8 cellular contexts compared by ENCODE assay signal in genomic region chr3:151085227-151085888, GRCh38. TPM values are rescaled to one million over a fixed set of nuclear protein-coding genes. Genes with fewer than 3 reads are reported as not detected.
A peak's percentile ranks its signal among the peaks of the same experiment; 100 is the strongest.
DNase-seq lines count a peak whose midpoint lies in the region; FAIRE-seq and TF ChIP-seq lines count a peak whose summit lies in the region.

Gene MED12L, plus strand, starts transcription at chr3:151085664. Its CDS starts 1,263 bp downstream, at chr3:151086927.

- no peaks in the 10 kb centered on the region for H3K9me2 ChIP-seq in SU-DHL-6 (replicated peaks; ENCODE audit: insufficient read depth, low read length)

- peaks cover 19% of the 10 kb centered on the region; the same call in 1 of the 2 replicates for H3K79me2 ChIP-seq in SU-DHL-6 (ENCODE audit: insufficient read depth, low read length)

- peak within 1 kb of the TSS; percentile 56 for H3K27ac ChIP-seq in SU-DHL-6 (ENCODE audit: low read depth, low read length)
- H3K27ac ChIP-seq in iPS DF 6.9 (ENCODE audit: low read length), result no peak within 1 kb of the TSS

- peak within 1 kb of the TSS; percentile 50 for H3K4me2 ChIP-seq in SU-DHL-6 (ENCODE audit: low read depth, low read length, poor library complexity, severe bottlenecking)

- peak within 1 kb of the TSS; percentile 97 for H2AFZ ChIP-seq in SU-DHL-6 (ENCODE audit: low read depth, low read length, severe bottlenecking)

- TF ChIP-seq POLR2A in H54 (IDR thresholded peaks at IDR 0.05; ENCODE audit: low read depth, low read length), result no peak

- H3K36me3 Mint-ChIP-seq in brain, result no peaks in the 10 kb centered on the region

- no CpG with 5 or more reads among the region's 84 CpGs for WGBS in iPS DF 6.9 (ENCODE audit: insufficient coverage, insufficient read length)

- H3K36me3 ChIP-seq in SU-DHL-6 (ENCODE audit: low read length) (peaks cover 4% of the 10 kb centered on the region; the same call in 1 of the 2 replicates), iPS DF 6.9 (ENCODE audit: control insufficient read depth, insufficient read depth, low read length) (no peaks in the 10 kb centered on the region)

- no peaks in the 10 kb centered on the region for H3K9me3 ChIP-seq in SU-DHL-6 (ENCODE audit: insufficient read depth, low read length)
- H3K9me3 ChIP-seq in iPS DF 6.9 (ENCODE audit: control insufficient read depth, insufficient read depth, low read length), result no peaks in the 10 kb centered on the region

- no peaks in the 10 kb centered on the region for H3F3A ChIP-seq in SU-DHL-6 (ENCODE audit: insufficient read depth)

- H3K27ac Mint-ChIP-seq in brain, result peak within 1 kb of the TSS; percentile 85 to 99 (median 96)

- no peaks in the 10 kb centered on the region for H4K20me1 ChIP-seq in SU-DHL-6 (ENCODE audit: low read depth, low read length)

- peak within 1 kb of the TSS; percentile 90 for H3K9ac ChIP-seq in SU-DHL-6 (ENCODE audit: low read length)

- H3K4me3 ChIP-seq in SU-DHL-6 (ENCODE audit: insufficient read depth, low read length, poor library complexity, severe bottlenecking), result peak within 1 kb of the TSS; percentile 72
- H3K4me3 ChIP-seq in iPS DF 6.9 (ENCODE audit: low read length), result peak within 1 kb of the TSS; percentile 68

- peaks cover 30% of the 10 kb centered on the region for H3K27me3 Mint-ChIP-seq in brain

- H3K9me3 Mint-ChIP-seq in brain, result peaks cover 0 to 3% (median 0%) of the 10 kb centered on the region in 5 experiments

- peak; percentile 42 for TF ChIP-seq CTCF in SU-DHL-6 (IDR thresholded peaks at IDR 0.05; ENCODE audit: insufficient read depth, low read length, poor library complexity, severe bottlenecking)
- peak in 1 of 2 experiments; percentile 17 for TF ChIP-seq CTCF in brain (conservative IDR thresholded peaks at IDR 0.05)

- no peaks in the 10 kb centered on the region for H3K27me3 ChIP-seq in SU-DHL-6 (ENCODE audit: low read length)
- no peaks in the 10 kb centered on the region; the same call in 1 of the 2 replicates for H3K27me3 ChIP-seq in iPS DF 6.9 (ENCODE audit: control insufficient read depth, insufficient read depth, low read length)

- H3K4me1 Mint-ChIP-seq in brain, result peaks cover 25% of the 10 kb centered on the region

- H3K4me3 Mint-ChIP-seq in brain, result peak within 1 kb of the TSS; percentile 88 to 99 (median 96)

- DNase-seq in G401 (ENCODE audit: low spot score) (peak; percentile 71), HCEC 1CT (peak; percentile 65), M059J (ENCODE audit: low read depth) (peak; percentile 74), iPS DF 6.9 (ENCODE audit: low read depth, low spot score) (no peak), renal cortical epithelial cell (ENCODE audit: low read depth) (peak; percentile 18), H54 (ENCODE audit: insufficient read length, low spot score) (no peak)

- H3K4me1 ChIP-seq in iPS DF 6.9 (ENCODE audit: control insufficient read depth, insufficient read depth, low read length), result no peaks in the 10 kb centered on the region

- in situ Hi-C loops in G401 (cut with HindIII; ENCODE audit: low sequenced_read_pairs), result no loop called here

- FAIRE-seq in H54 (lab: Jason Lieb, UNC), result no peak

RNA-seq across cellular contexts. Expression of gene MED12L, which starts in this region (rescaled TPM):
- total RNA-seq in G401 (2014; rRNA removed; shearing (Covaris generic)), result not detected in 2 replicates
- 0.15 and 0.84 TPM in 2 replicates for total RNA-seq in M059J (2014; rRNA removed; shearing (Covaris generic))
- polyA plus RNA-seq in brain (ENCODE audit: insufficient read depth, low read depth, low replicate concordance), result 1.5 TPM
- under 0.01 and 0.30 TPM in 2 replicates for total RNA-seq in renal cortical epithelial cell

Comparison
In these comparisons a context has a peak if more than half of its experiments do, and no peak if none do; other contexts are left out.
1. Peak in DNase-seq in G401; RNA of the gene not detected or under 1 TPM.
2. Peak in DNase-seq in M059J; RNA of the gene not detected or under 1 TPM.
3. Peak in DNase-seq in renal cortical epithelial cell; RNA of the gene not detected or under 1 TPM.